In genomic region chrX:129953334-129953648, GRCh38 we compare ENCODE assay signal across 9 cellular contexts. TPM values are rescaled to one million over a fixed set of nuclear protein-coding genes. Genes with fewer than 3 reads are reported as not detected.
DNase-seq lines count a peak whose midpoint lies in the region; ATAC-seq and TF ChIP-seq lines count a peak whose summit lies in the region.
"Had no signal": no experiment of that assay in that cellular context is flagged by ENCODE, and none has a peak within 500 bp of the region (broad histone marks: within the 10 kb centered on the region; RNA-seq: fewer than 3 reads in every experiment).

No MANE protein-coding gene starts in this region.

- no peak overlapping the region for H3K27ac Mint-ChIP-seq in MCF 10A (ENCODE audit: low read depth, unreplicated experiment)
- no peak overlapping the region for H3K27ac Mint-ChIP-seq in activated T-helper 17 cell treated with anti-CD3 and anti-CD28 coated beads, Interleukin-2, amount 50 U/mL, for 72 hours

- POLR2A ChIA-PET in MCF 10A (lab: Yijun Ruan, JAX): interaction anchor here (0.6 kb wide), 1 partner anchor 46 kb away, joined by 3 read pairs; no protein-coding TSS in a partner anchor

- no peaks in the 10 kb centered on the region for H3F3A ChIP-seq in GM23248 (ENCODE audit: insufficient read depth)

- no peaks in the 10 kb centered on the region for H3K36me3 ChIP-seq in breast epithelium
- no peaks in the 10 kb centered on the region for H3K36me3 ChIP-seq in lower lobe of right lung
- H3K36me3 ChIP-seq in tibial nerve: no peaks in the 10 kb centered on the region
- no peaks in the 10 kb centered on the region for H3K36me3 ChIP-seq in GM23248 (ENCODE audit: low read depth)

- H3K4me2 ChIP-seq in GM23248 (ENCODE audit: unreplicated experiment): no peak overlapping the region

- WGBS in tibial nerve, 2 donors: 5 to 50% methylated on average over 13 to 17 of the region's 18 CpGs
- WGBS in GM23248 (ENCODE audit: low coverage in 1 of 2, low lambda C conversion rate in 2 of 2, missing lambda C conversion rate in 2 of 2), 2 experiments: 47 to 58% methylated on average over 6 to 15 of the region's 18 CpGs

- BruUV-seq in MCF 10A (replicated peaks; lab: Mats Ljungman, UMichigan): no TSS peak

- H3K9me3 ChIP-seq in breast epithelium: no peaks in the 10 kb centered on the region
- no peaks in the 10 kb centered on the region for H3K9me3 ChIP-seq in lower lobe of right lung
- no peaks in the 10 kb centered on the region for H3K9me3 ChIP-seq in tibial nerve
- H3K9me3 ChIP-seq in GM23248 (ENCODE audit: low read depth): no peaks in the 10 kb centered on the region

- in situ Hi-C loops in GM23248 (cut with MboI): no loop called here

- no peaks in the 10 kb centered on the region for H3K9me2 ChIP-seq in GM23248 (ENCODE audit: insufficient read depth)

- H3K27me3 ChIP-seq in breast epithelium (peaks cover 0 to 18% of the 10 kb centered on the region in 2 donors), lower lobe of right lung (ENCODE audit: low read depth) (no peaks in the 10 kb centered on the region), tibial nerve (peaks cover 0 to 3% of the 10 kb centered on the region in 2 donors), GM23248 (replicated peaks; ENCODE audit: insufficient read depth) (no peaks in the 10 kb centered on the region)

- H3K36me3 Mint-ChIP-seq in MCF 10A (ENCODE audit: insufficient read depth, unreplicated experiment): no peaks in the 10 kb centered on the region
- H3K36me3 Mint-ChIP-seq in activated T-helper 17 cell treated with anti-CD3 and anti-CD28 coated beads, Interleukin-2, amount 50 U/mL, for 72 hours (ENCODE audit: low read depth): peaks cover 7% of the 10 kb centered on the region

- no peak for TF ChIP-seq EP300 in tibial nerve (IDR thresholded peaks at IDR 0.05)

- CTCF ChIA-PET in MCF 10A (lab: Yijun Ruan, JAX): interaction anchor here (0.6 kb wide), 1 partner anchor 311 kb away, joined by 4 read pairs; no protein-coding TSS in a partner anchor

- TF ChIP-seq POLR2A in breast epithelium (IDR thresholded peaks at IDR 0.05) (no peak), tibial nerve (IDR thresholded peaks at IDR 0.05) (no peak)

- H4K20me1 ChIP-seq in GM23248 (ENCODE audit: insufficient read depth): no peaks in the 10 kb centered on the region

- H3K9ac ChIP-seq in GM23248: no peak overlapping the region

- peaks cover 34% of the 10 kb centered on the region for H3K27me3 Mint-ChIP-seq in MCF 10A (ENCODE audit: insufficient read depth, unreplicated experiment)
- no peaks in the 10 kb centered on the region for H3K27me3 Mint-ChIP-seq in activated T-helper 17 cell treated with anti-CD3 and anti-CD28 coated beads, Interleukin-2, amount 50 U/mL, for 72 hours

- TF ChIP-seq CTCF in breast epithelium (IDR thresholded peaks at IDR 0.05) (no peak), MCF 10A (IDR thresholded peaks at IDR 0.05; ENCODE audit: unreplicated experiment) (no peak), lower lobe of right lung (IDR thresholded peaks at IDR 0.05) (no peak), tibial nerve (IDR thresholded peaks at IDR 0.05) (no peak)

- no peak overlapping the region for H2AFZ ChIP-seq in GM23248

- H3K9me3 Mint-ChIP-seq in MCF 10A (ENCODE audit: unreplicated experiment): peaks cover 6% of the 10 kb centered on the region
- H3K9me3 Mint-ChIP-seq in activated T-helper 17 cell treated with anti-CD3 and anti-CD28 coated beads, Interleukin-2, amount 50 U/mL, for 72 hours: no peaks in the 10 kb centered on the region

- H3K27ac ChIP-seq in breast epithelium: no peak overlapping the region
- H3K27ac ChIP-seq in lower lobe of right lung: no peak overlapping the region
- no peak overlapping the region for H3K27ac ChIP-seq in tibial nerve
- no peak overlapping the region for H3K27ac ChIP-seq in GM23248

- H3K4me3 ChIP-seq in breast epithelium (peak overlapping the region; percentile 28 to 67 (median 52)), lower lobe of right lung (peak overlapping the region; percentile 41), tibial nerve (peak overlapping the region in 3 of 4 donors; percentile 30 to 52 (median 42)), GM23248 (no peak overlapping the region)

- no peak overlapping the region for H3K4me3 Mint-ChIP-seq in MCF 10A (ENCODE audit: unreplicated experiment)
- peak overlapping the region; percentile 84 for H3K4me3 Mint-ChIP-seq in activated T-helper 17 cell treated with anti-CD3 and anti-CD28 coated beads, Interleukin-2, amount 50 U/mL, for 72 hours

- intact Hi-C loops in breast epithelium (cut with DNase I; ENCODE audit: low total_unique reads) (no loop called here), MCF 10A (cut with micrococcal nuclease) (no loop called here), lower lobe of right lung (cut with DNase I) (no loop called here)

- no peaks in the 10 kb centered on the region for H3K4me1 Mint-ChIP-seq in MCF 10A (ENCODE audit: insufficient read depth, unreplicated experiment)
- peaks cover 5% of the 10 kb centered on the region for H3K4me1 Mint-ChIP-seq in activated T-helper 17 cell treated with anti-CD3 and anti-CD28 coated beads, Interleukin-2, amount 50 U/mL, for 72 hours

- ATAC-seq in activated T-helper 17 cell treated with anti-CD3 and anti-CD28 coated beads, Interleukin-2, amount 50 U/mL, for 72 hours (replicated peaks): no peak
- no peak for ATAC-seq in lower lobe of right lung

- H3K79me2 ChIP-seq in GM23248 (ENCODE audit: insufficient read depth): no peaks in the 10 kb centered on the region

- no peak for DNase-seq in breast epithelium (ENCODE audit: low spot score in 2 of 2)
- no peak for DNase-seq in MCF 10A (ENCODE audit: unreplicated experiment)
- DNase-seq in lower lobe of right lung: no peak
- DNase-seq in tibial nerve (ENCODE audit: low spot score in 2 of 2): no peak
- no peak for DNase-seq in D341Med (ENCODE audit: low spot score)
- DNase-seq in activated CD4-positive, alpha-beta T cell treated with anti-CD3 and anti-CD28 coated beads for 4 hours: no peak
- DNase-seq in GM23248: no peak
- DNase-seq: glutamatergic neuron had no signal

- H3K4me1 ChIP-seq in breast epithelium (no peaks in the 10 kb centered on the region), lower lobe of right lung (no peaks in the 10 kb centered on the region), tibial nerve (peaks cover 0 to 15% (median 0%) of the 10 kb centered on the region in 4 donors), GM23248 (ENCODE audit: insufficient read depth) (no peaks in the 10 kb centered on the region)

RNA-seq across cellular contexts. Expression of gene BCORL1, which starts 29.1 kb away (rescaled TPM):
- 1 to 10 TPM; 4.5 to 5.0 (median 4.9) TPM for total RNA-seq in breast epithelium
- 2.9 and 5.1 TPM in 2 replicates for total RNA-seq in MCF 10A (2022)
- total RNA-seq in activated T-helper 17 cell treated with anti-CD3 and anti-CD28 coated beads, Interleukin-2, amount 50 U/mL, for 72 hours: 10 to 100 TPM in 1 of 2 donors, 1 to 10 TPM in 1; 8.4 to 11.7 TPM
- 13.6 TPM for total RNA-seq in lower lobe of right lung
- 10 to 100 TPM in 1 of 4 donors, 1 to 10 TPM in 3; 4.7 to 10.0 (median 9.0) TPM for total RNA-seq in tibial nerve
- total RNA-seq in GM23248 (2014; rRNA removed; shearing (Covaris generic)): 0.38 and 1.7 TPM in 2 replicates
- 4.4 and 6.0 TPM in 2 replicates for polyA plus RNA-seq in GM23248 (2016; fragmentation: Nextera tagmentation; extraction: Ambion mirVana)

RNA-seq across cellular contexts. Expression of gene UTP14A, which starts 47.3 kb away (rescaled TPM):
- total RNA-seq in breast epithelium (10 to 100 TPM; 17.3 to 22.6 (median 20.8) TPM), MCF 10A (2022) (30.3 and 48.3 TPM in 2 replicates), lower lobe of right lung (15.0 TPM), tibial nerve (10 to 100 TPM; 14.9 to 27.6 (median 17.7) TPM)
- total RNA-seq in activated T-helper 17 cell treated with anti-CD3 and anti-CD28 coated beads, Interleukin-2, amount 50 U/mL, for 72 hours: 10 to 100 TPM; 16.8 to 33.3 TPM
- total RNA-seq in GM23248 (2014; rRNA removed; shearing (Covaris generic)): 15.9 and 17.7 TPM in 2 replicates
- 13.3 and 13.8 TPM in 2 replicates for polyA plus RNA-seq in GM23248 (2016; fragmentation: Nextera tagmentation; extraction: Ambion mirVana)
